ENCODE assay signal across 24 cellular contexts in genomic region chr1:10220200-10220599, GRCh38. TPM values are rescaled to one million over a fixed set of nuclear protein-coding genes. Genes with fewer than 3 reads are reported as not detected.
DNase-seq lines count a peak whose midpoint lies in the region; ATAC-seq, FAIRE-seq and TF ChIP-seq lines count a peak whose summit lies in the region.
"Had no signal": no experiment of that assay in that cellular context is flagged by ENCODE, and none has a peak within 500 bp of the region (broad histone marks: within the 10 kb centered on the region; RNA-seq: fewer than 3 reads in every experiment).

No MANE protein-coding gene starts in this region.

- TF ChIP-seq CTCF in HEK293 (tag by site-specific recombination; IDR thresholded peaks at IDR 0.05) (no peak), K562 (IDR thresholded peaks at IDR 0.05 in 2 of 3, conservative IDR thresholded peaks at IDR 0.05 in 1 of 3; ENCODE audit: insufficient read depth in 2 of 3, low read depth in 1 of 3, low read length in 3 of 3) (no peak)

- H2BK120ac ChIP-seq in trophoblast cell (ENCODE audit: insufficient read depth, low read length, poor library complexity): no peak overlapping the region

- H3K9ac ChIP-seq in K562 (ENCODE audit: insufficient read depth in 1 of 2, low read depth in 2 of 2, low read length in 2 of 2) (no peak overlapping the region), trophoblast cell (ENCODE audit: low read length) (no peak overlapping the region), skeletal muscle tissue (ENCODE audit: low read depth in 1 of 3, low read length in 3 of 3) (no peak overlapping the region)
- H3K9ac ChIP-seq: BLaER1 treated with 17β-estradiol and CSF1 and Interleukin-3, amounts not matched to agents 10 nM and 100 nM had no signal

- no peak overlapping the region for H2AK5ac ChIP-seq in trophoblast cell (ENCODE audit: low read length)

- no TSS peak for BruUV-seq in K562 (replicated peaks; lab: Mats Ljungman, UMichigan)

- peaks cover 4% of the 10 kb centered on the region; the same call in 1 of the 2 replicates for H4K20me1 ChIP-seq in K562 (replicated peaks; ENCODE audit: control insufficient read depth, insufficient read depth, low read length)

- CTCF ChIA-PET in HEK293 (lab: Yijun Ruan, JAX) (interaction anchor here (0.6 to 2.5 kb wide), 2 partner anchors 11 to 499 kb away, joined by 3 to 17 read pairs; partner anchors contain the start of gene KIF1B), K562 (lab: Yijun Ruan, JAX; ENCODE audit: low intra/inter-chr PET ratio) (no interaction called here)

- H4K8ac ChIP-seq in trophoblast cell (ENCODE audit: low read depth, low read length): no peak overlapping the region

- no peak overlapping the region for H2BK5ac ChIP-seq in trophoblast cell (ENCODE audit: low read depth, low read length, poor library complexity)

- H3K36me3 ChIP-seq in HEK293 (ENCODE audit: control insufficient read depth in 2 of 2, insufficient read depth in 1 of 2, low read length in 2 of 2): no peaks in the 10 kb centered on the region; a peak in 1 of 3 replicates
- H3K36me3 ChIP-seq in K562 (ENCODE audit: control insufficient read depth, insufficient read depth, low read length): no peaks in the 10 kb centered on the region
- H3K36me3 ChIP-seq in trophoblast cell (ENCODE audit: control insufficient read depth in 1 of 2, insufficient read depth in 2 of 2, low read length in 2 of 2): peaks cover 0 to 2% of the 10 kb centered on the region in 2 experiments
- no peaks in the 10 kb centered on the region for H3K36me3 ChIP-seq in skeletal muscle tissue (ENCODE audit: control insufficient read depth in 3 of 3, insufficient read depth in 3 of 3, low read length in 3 of 3)
- H3K36me3 ChIP-seq: BE2C, HAP-1 had no signal

- H3K79me2 ChIP-seq in K562 (ENCODE audit: control insufficient read depth, insufficient read depth, low read length) (peaks cover 10% of the 10 kb centered on the region; the same call in 2 of the 3 replicates), trophoblast cell (ENCODE audit: control insufficient read depth, insufficient read depth, low read length, poor library complexity) (peaks cover 18% of the 10 kb centered on the region)

- POLR2A ChIA-PET in HEK293 (lab: Yijun Ruan, JAX) (interaction anchor here (2.3 kb wide), 1 partner anchor 10 kb away, joined by 9 read pairs; the partner anchor contains the start of gene KIF1B), K562 (lab: Yijun Ruan, JAX) (interaction anchor here (3.1 kb wide), 1 partner anchor 9 kb away, joined by 19 read pairs; the partner anchor contains the start of gene KIF1B)

- no peak for ATAC-seq in K562
- no peak for ATAC-seq in GM18867 (IDR thresholded peaks at IDR 0.05; ENCODE audit: unreplicated experiment)
- no peak for ATAC-seq in HG02852 (IDR thresholded peaks at IDR 0.05; ENCODE audit: unreplicated experiment)
- ATAC-seq: A549, GM23338 had no signal

- H2BK12ac ChIP-seq in trophoblast cell (ENCODE audit: low read length): no peak overlapping the region

- peaks cover 11% of the 10 kb centered on the region for H3K4me1 ChIP-seq in HEK293 (ENCODE audit: control insufficient read depth, insufficient read depth, low read length)
- no peaks in the 10 kb centered on the region; a peak in 1 of 5 replicates for H3K4me1 ChIP-seq in K562 (replicated peaks in 1 of 2; ENCODE audit: control insufficient read depth in 2 of 2, insufficient read depth in 2 of 2, low read length in 2 of 2)
- peaks cover 3 to 6% of the 10 kb centered on the region in 2 experiments for H3K4me1 ChIP-seq in trophoblast cell (ENCODE audit: control insufficient read depth in 1 of 2, insufficient read depth in 2 of 2, low read length in 2 of 2)
- H3K4me1 ChIP-seq in skeletal muscle tissue (ENCODE audit: control insufficient read depth in 3 of 3, insufficient read depth in 3 of 3, low read length in 3 of 3): peaks cover 40 to 60% (median 44%) of the 10 kb centered on the region in 3 donors
- H3K4me1 ChIP-seq: BE2C had no signal

- H3K4ac ChIP-seq in trophoblast cell (ENCODE audit: low read depth, low read length): peak overlapping the region; percentile 51

- no peak overlapping the region for H3K4me2 ChIP-seq in K562 (ENCODE audit: insufficient read depth, low read length)
- no peak overlapping the region for H3K4me2 ChIP-seq in trophoblast cell (ENCODE audit: low read length)
- H3K4me2 ChIP-seq: A549; BLaER1 treated with 17β-estradiol and CSF1 and Interleukin-3, amounts not matched to agents 10 nM and 100 nM; GM23338 had no signal

- H3K9me3 ChIP-seq in HEK293 (ENCODE audit: control insufficient read depth, insufficient read depth, low read depth, low read length): no peaks in the 10 kb centered on the region
- H3K9me3 ChIP-seq in K562 (replicated peaks; ENCODE audit: control insufficient read depth, insufficient read depth, low read depth, low read length): no peaks in the 10 kb centered on the region
- H3K9me3 ChIP-seq in trophoblast cell (ENCODE audit: insufficient read depth, low read depth, low read length): no peaks in the 10 kb centered on the region
- no peaks in the 10 kb centered on the region for H3K9me3 ChIP-seq in skeletal muscle tissue (ENCODE audit: control insufficient read depth in 3 of 3, low read length in 3 of 3)
- H3K9me3 ChIP-seq: A549, BE2C had no signal

- intact Hi-C loops in K562 (cut with micrococcal nuclease): no loop called here

- H3K79me1 ChIP-seq in trophoblast cell (ENCODE audit: low read length): no peaks in the 10 kb centered on the region

- H3K27ac ChIP-seq in HEK293 (ENCODE audit: extremely low read depth, low read depth, low read length) (no peak overlapping the region), K562 (ENCODE audit: extremely low read depth, low read depth, low read length) (no peak overlapping the region), trophoblast cell (ENCODE audit: low read depth, low read length) (no peak overlapping the region), skeletal muscle tissue (ENCODE audit: low read depth, low read length) (peak overlapping the region; percentile 19)
- H3K27ac ChIP-seq: A549; BLaER1 treated with 17β-estradiol and CSF1 and Interleukin-3, amounts not matched to agents 10 nM and 100 nM had no signal

- TF ChIP-seq POLR2A in K562 (conservative IDR thresholded peaks at IDR 0.05): no peak

- H3K9me1 ChIP-seq in K562 (ENCODE audit: control insufficient read depth, insufficient read depth, low read length): no peaks in the 10 kb centered on the region

- TF ChIP-seq RAD21 in K562 (CRISPR knock-in tag; conservative IDR thresholded peaks at IDR 0.05 in 1 of 2, IDR thresholded peaks at IDR 0.05 in 1 of 2): no peak

- DNase-seq in K562 (ENCODE audit: extremely low read depth in 1 of 4, low spot score in 3 of 4) (no peak), trophoblast cell (no peak), DMS 273 treated with DMSO at 0.1 percent for 48 hours (lab: John Stamatoyannopoulos, UW) (no peak)
- DNase-seq: 8988T; ACHN; AML-193; BE2C; CD4-positive, alpha-beta T cell; CD8-positive, alpha-beta memory T cell; DMS53; DND-41 had no signal

- H2AFZ ChIP-seq in K562 (ENCODE audit: low read depth, low read length): no peak overlapping the region
- H2AFZ ChIP-seq in trophoblast cell (ENCODE audit: insufficient read depth, low read length, poor library complexity): no peak overlapping the region
- H2AFZ ChIP-seq: GM23338 had no signal

- no peak overlapping the region for H3K18ac ChIP-seq in trophoblast cell (ENCODE audit: low read length)

- no peak for TF ChIP-seq EP300 in K562 (IDR thresholded peaks at IDR 0.05; ENCODE audit: low read length)

- H3K27me3 ChIP-seq in K562 (ENCODE audit: control insufficient read depth in 2 of 2, insufficient read depth in 2 of 2, low read length in 2 of 2) (no peaks in the 10 kb centered on the region), trophoblast cell (ENCODE audit: insufficient read depth, low read length) (no peaks in the 10 kb centered on the region), skeletal muscle tissue (ENCODE audit: control insufficient read depth in 3 of 3, insufficient read depth in 3 of 3, low read length in 3 of 3) (no peaks in the 10 kb centered on the region)
- H3K27me3 ChIP-seq: BE2C; BLaER1 treated with 17β-estradiol and CSF1 and Interleukin-3, amounts not matched to agents 10 nM and 100 nM had no signal

- H4K91ac ChIP-seq in trophoblast cell (ENCODE audit: low read depth, low read length): no peak overlapping the region

- H3K14ac ChIP-seq in trophoblast cell (ENCODE audit: low read length): no peak overlapping the region

- H3K4me3 ChIP-seq in HEK293 (ENCODE audit: low read depth, low read length) (no peak overlapping the region), K562 (no peak overlapping the region), trophoblast cell (ENCODE audit: low read depth, low read length) (no peak overlapping the region), skeletal muscle tissue (ENCODE audit: low read length in 3 of 3) (no peak overlapping the region)
- H3K4me3 ChIP-seq: A549; BLaER1 treated with 17β-estradiol and CSF1 and Interleukin-3, amounts not matched to agents 10 nM and 100 nM; GM23338; HAP-1 had no signal

- in situ Hi-C loops in K562 (cut with MboI): no loop called here

- no peak for FAIRE-seq in K562 (lab: Jason Lieb, UNC)
- FAIRE-seq: A549, D721Med, G401.6, GM12892, GM19239, H54 had no signal

- no peak overlapping the region for H4K12ac ChIP-seq in trophoblast cell (ENCODE audit: low read depth, low read length)

- no peak overlapping the region for H3K23ac ChIP-seq in trophoblast cell (ENCODE audit: low read length)

TF ChIP-seq in HEK293, 187 proteins besides CTCF, POLR2A, EP300 and RAD21 (continues in another document):
- 0 out of 2 replicates have a peak, but pooled peaks have one; percentile 39 for TF ChIP-seq ZNF121 (tag by site-specific recombination; IDR thresholded peaks at IDR 0.05)

TF ChIP-seq in K562, 482 proteins besides CTCF, POLR2A, EP300 and RAD21 (continues in another document):
- TF ChIP-seq LCOR (CRISPR knock-in tag; IDR thresholded peaks at IDR 0.05): no peak

RNA-seq across cellular contexts. Expression of gene KIF1B, which starts 9.8 kb away (rescaled TPM):
- total RNA-seq in K562 (2011; cell fraction: chromatin; rRNA removed; ENCODE audit: low replicate concordance): 31.2 and 82.9 TPM in 2 replicates
- total RNA-seq in K562 (2011; cell fraction: nucleolus; rRNA removed): 17.6 and 18.5 TPM in 2 replicates
- total RNA-seq in K562 (2011; cell fraction: nucleoplasm; rRNA removed): 35.7 and 51.7 TPM in 2 replicates
- 8.9 and 12.3 TPM in 2 replicates for total RNA-seq in K562 (2014; rRNA removed)
- 14.8 and 16.0 TPM in 2 replicates for total RNA-seq in K562 (2014; rRNA removed; fragmentation: Illumina TruSeq; extraction: Trizol)
- 11.1 and 13.2 TPM in 2 replicates for total RNA-seq in K562 (2015; rRNA removed; fragmentation: Illumina TruSeq; extraction: Trizol)
- 19.8 and 20.0 TPM in 2 replicates for total RNA-seq in K562 (2021)
- 11.9 and 14.8 TPM in 2 replicates for polyA plus RNA-seq in K562 (2011; rRNA removed)
- 8.2 and 12.3 TPM in 2 replicates for polyA plus RNA-seq in K562 (2011; cell fraction: cytosol; rRNA removed)
- polyA plus RNA-seq in K562 (2011; cell fraction: nucleus; rRNA removed): 10.1 and 10.2 TPM in 2 replicates
- polyA plus RNA-seq in K562 (2012): 9.4 and 12.2 TPM in 2 replicates
- polyA plus RNA-seq in K562 (2014; fragmentation: Illumina TruSeq; extraction: Trizol): 14.8 and 15.8 TPM in 2 replicates
- 1 to 10 TPM; 2.8 to 3.1 TPM for polyA plus RNA-seq in K562 (2014; fragmentation: Nextera tagmentation; extraction: Ambion mirVana)
- polyA plus RNA-seq in K562 (2014; rRNA removed): 8.9 and 9.6 TPM in 2 replicates
- 25.2 and 29.9 TPM in 2 replicates for polyA minus RNA-seq in K562 (2011; rRNA and poly(A)+ RNA removed)
- polyA minus RNA-seq in K562 (2011; cell fraction: cytosol; rRNA and poly(A)+ RNA removed): 14.1 and 16.4 TPM in 2 replicates
- polyA minus RNA-seq in K562 (2011; cell fraction: nucleus; rRNA and poly(A)+ RNA removed): 9.7 and 22.9 TPM in 2 replicates
- polyA plus RNA-seq in trophoblast cell (2013): 22.7 and 23.1 TPM in 2 replicates
- total RNA-seq in skeletal muscle tissue: 127 TPM

Comparison
In these comparisons a context has a peak if more than half of its experiments do, and no peak if none do; other contexts are left out.
1. Of the 44 proteins assayed by ChIP-seq in both K562 and HEK293: peak only in K562: none; only in HEK293: ZNF121; in both: none; in neither: 43.